ENCODE assay signal across 8 cellular contexts in the genomic region with DNA sequence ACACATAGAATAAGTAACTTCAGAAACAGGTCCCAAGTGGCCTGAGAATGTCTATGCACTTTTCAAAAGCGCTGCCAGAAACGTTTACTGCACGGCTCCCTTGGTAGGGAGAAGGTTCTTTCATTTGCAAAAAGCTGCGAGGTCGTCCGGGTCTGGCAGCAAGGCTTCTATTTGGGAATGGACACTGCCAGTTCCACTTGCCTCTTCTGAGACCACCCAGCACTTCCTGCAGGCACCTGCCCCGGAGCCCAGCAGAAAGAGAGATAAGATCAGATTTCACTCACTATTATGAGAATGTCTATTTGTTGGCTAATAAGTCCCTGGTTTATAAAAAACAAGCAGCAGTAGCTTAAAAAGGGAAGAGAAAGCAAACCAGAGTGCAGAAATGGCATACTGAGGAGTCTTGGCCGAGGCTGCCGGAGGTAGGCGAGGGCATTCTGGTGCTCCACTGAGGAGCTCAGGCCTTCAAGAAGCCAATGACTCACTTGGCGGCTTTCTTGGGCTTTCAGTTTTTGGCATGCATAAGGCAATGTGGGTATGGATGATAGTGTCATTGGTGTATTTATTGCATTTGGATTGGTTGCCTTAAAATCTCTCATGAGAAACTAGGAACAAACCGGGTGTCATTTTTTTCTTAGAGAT.
A peak's percentile ranks its signal among the peaks of the same experiment; 100 is the strongest.
DNase-seq lines count a peak whose midpoint lies in the region; ATAC-seq and TF ChIP-seq lines count a peak whose summit lies in the region.

No MANE protein-coding gene starts in this region.

- no peak overlapping the region for H3K4me3 Mint-ChIP-seq in central memory CD8-positive, alpha-beta T cell
- no peak overlapping the region for H3K4me3 Mint-ChIP-seq in mesothelial cell of epicardium
- peak overlapping the region in 1 of 3 donors; percentile 10 for H3K4me3 Mint-ChIP-seq in T-cell

- ATAC-seq in GM19043 (IDR thresholded peaks at IDR 0.05; ENCODE audit: low read depth, unreplicated experiment) (peak; percentile 29), HG03097 (IDR thresholded peaks at IDR 0.05; ENCODE audit: low FRiP score, unreplicated experiment) (no peak), T-cell (replicated peaks in 1 of 4) (no peak)
- ATAC-seq in central memory CD8-positive, alpha-beta T cell (replicated peaks; ENCODE audit: extremely low read depth, poor library complexity, severe bottlenecking), result peak; percentile 32

- no peaks in the 10 kb centered on the region for H3K4me1 Mint-ChIP-seq in central memory CD8-positive, alpha-beta T cell
- H3K4me1 Mint-ChIP-seq in mesothelial cell of epicardium (peaks cover 9% of the 10 kb centered on the region), T-cell (peaks cover 6 to 11% (median 9%) of the 10 kb centered on the region in 3 donors)

- DNase-seq in HT1080 (ENCODE audit: low read depth) (peak; percentile 65), mesothelial cell of epicardium (ENCODE audit: low spot score in 2 of 2, unreplicated experiment in 2 of 2) (no peak), LoVo (ENCODE audit: low spot score) (no peak), T-cell (no peak)
- no peak for DNase-seq in central memory CD8-positive, alpha-beta T cell (ENCODE audit: low spot score in 2 of 2)
- DNase-seq in stimulated activated CD4-positive, alpha-beta T cell treated with anti-CD3 and anti-CD28 coated beads, Interleukin-12 subunit alpha, Interleukin-12 subunit beta, amount 100 ng/mL, for 4 hours, result no peak

- POLR2A ChIA-PET in T-cell (lab: Charles Lee), result no interaction called here

- H3K27ac Mint-ChIP-seq in central memory CD8-positive, alpha-beta T cell (ENCODE audit: low read depth), result no peak overlapping the region
- H3K27ac Mint-ChIP-seq in mesothelial cell of epicardium (no peak overlapping the region), T-cell (no peak overlapping the region)

- CTCF ChIA-PET in T-cell (lab: Charles Lee), result no interaction called here

- H3K27me3 Mint-ChIP-seq in central memory CD8-positive, alpha-beta T cell, result peaks cover 49% of the 10 kb centered on the region
- H3K27me3 Mint-ChIP-seq in mesothelial cell of epicardium (ENCODE audit: low read depth) (peaks cover 32% of the 10 kb centered on the region), T-cell (peaks cover 15 to 21% of the 10 kb centered on the region in 2 donors)

- no peaks in the 10 kb centered on the region for H3K36me3 Mint-ChIP-seq in central memory CD8-positive, alpha-beta T cell (ENCODE audit: insufficient read depth)
- H3K36me3 Mint-ChIP-seq in mesothelial cell of epicardium (peaks cover 7% of the 10 kb centered on the region), T-cell (peaks cover 2% of the 10 kb centered on the region)

- peak; percentile 4 for TF ChIP-seq CTCF in mesothelial cell of epicardium (IDR thresholded peaks at IDR 0.05; ENCODE audit: unreplicated experiment)

- H3K9me3 Mint-ChIP-seq in central memory CD8-positive, alpha-beta T cell, result peaks cover 8% of the 10 kb centered on the region
- H3K9me3 Mint-ChIP-seq in mesothelial cell of epicardium (peaks cover 11% of the 10 kb centered on the region), T-cell (peaks cover 7 to 9% (median 7%) of the 10 kb centered on the region in 3 donors)

Comparison
In these comparisons a context has a peak if more than half of its experiments do, and no peak if none do; other contexts are left out.
1. ATAC-seq: peak in GM19043 (single experiment) and central memory CD8-positive, alpha-beta T cell (single experiment); none in HG03097 (single experiment) and T-cell (0 of 4).